1 cellular context compared by ENCODE assay signal in the genomic region with DNA sequence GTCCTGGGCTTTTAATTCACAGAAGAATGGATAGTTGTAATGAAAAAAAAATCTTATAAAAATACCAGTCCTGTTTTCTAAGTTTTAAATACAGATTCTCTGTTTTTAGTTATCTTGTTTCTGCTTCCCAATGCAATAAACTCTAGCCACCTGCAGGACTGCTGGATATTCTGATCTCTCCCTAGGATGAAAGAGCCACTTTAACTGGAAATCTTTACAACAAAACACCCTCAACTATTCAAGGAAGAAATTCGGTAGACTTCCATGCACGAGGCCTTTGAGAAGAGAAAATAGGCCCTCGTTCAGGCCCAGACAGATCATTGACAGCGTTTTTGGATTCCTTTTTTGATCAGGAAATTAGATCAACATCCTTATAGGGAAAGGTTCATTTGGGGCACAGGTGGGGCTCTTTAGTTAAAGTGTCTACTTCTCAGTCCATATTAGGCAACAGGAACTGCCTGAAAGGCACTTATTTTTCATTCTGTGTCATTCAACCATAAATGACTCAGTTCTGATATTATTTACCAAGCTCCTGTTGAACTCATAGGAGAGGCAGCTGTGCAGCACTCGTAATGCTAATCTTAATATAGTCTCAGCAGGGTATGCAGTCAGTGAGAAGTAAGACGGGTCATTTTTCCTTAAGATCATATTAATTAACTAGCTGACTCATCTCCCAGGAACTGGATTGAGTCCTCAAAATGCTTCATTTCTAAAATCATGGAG.
TF ChIP-seq lines count a peak whose summit lies in the region.

No MANE protein-coding gene starts in this region.

TF ChIP-seq in SK-N-SH, 30 proteins besides CTCF, POLR2A, EP300 and RAD21 (continued from another document):
- TF ChIP-seq REST (IDR thresholded peaks at IDR 0.05; ENCODE audit: low read depth, low read length) (no peak), PBX3 (IDR thresholded peaks at IDR 0.05) (peak; percentile 88), GABPA (IDR thresholded peaks at IDR 0.05; ENCODE audit: low read depth) (no peak), FOXJ3 (CRISPR knock-in tag; IDR thresholded peaks at IDR 0.05) (no peak), POLR2AphosphoS5 (IDR thresholded peaks at IDR 0.05; ENCODE audit: low read depth, low read length) (no peak; the same call in 1 of the 2 replicates), MXI1 (IDR thresholded peaks at IDR 0.05; ENCODE audit: low read depth, low read length) (no peak), FOSL2 (IDR thresholded peaks at IDR 0.05; ENCODE audit: borderline replicate concordance, low read depth) (peak; percentile 79), TAF1 (IDR thresholded peaks at IDR 0.05; ENCODE audit: borderline replicate concordance, low read depth, low read length) (no peak), SIN3A (IDR thresholded peaks at IDR 0.05; ENCODE audit: borderline replicate concordance, low read depth, low read length) (no peak), NFIC (IDR thresholded peaks at IDR 0.05; ENCODE audit: borderline replicate concordance) (peak; percentile 54; the same call in 1 of the 2 replicates), RXRA (IDR thresholded peaks at IDR 0.05; ENCODE audit: borderline replicate concordance, low read depth) (peak; percentile 63; the same call in 1 of the 2 replicates), MEF2A (IDR thresholded peaks at IDR 0.05; ENCODE audit: borderline replicate concordance, low read depth) (peak; percentile 40; the same call in 1 of the 2 replicates), RFX5 (IDR thresholded peaks at IDR 0.05; ENCODE audit: low read length) (no peak), CHD2 (IDR thresholded peaks at IDR 0.05; ENCODE audit: low read length, partially characterized antibody) (no peak), FOXM1 (IDR thresholded peaks at IDR 0.05; ENCODE audit: low read depth) (peak; percentile 53; the same call in 1 of the 2 replicates), TEAD4 (IDR thresholded peaks at IDR 0.05; ENCODE audit: borderline replicate concordance, insufficient read depth) (0 out of 2 replicates have a peak, but pooled peaks have one; percentile 11), IRF3 (IDR thresholded peaks at IDR 0.05; ENCODE audit: low read depth, low read length) (no peak)
- TF ChIP-seq, protein P1, sequence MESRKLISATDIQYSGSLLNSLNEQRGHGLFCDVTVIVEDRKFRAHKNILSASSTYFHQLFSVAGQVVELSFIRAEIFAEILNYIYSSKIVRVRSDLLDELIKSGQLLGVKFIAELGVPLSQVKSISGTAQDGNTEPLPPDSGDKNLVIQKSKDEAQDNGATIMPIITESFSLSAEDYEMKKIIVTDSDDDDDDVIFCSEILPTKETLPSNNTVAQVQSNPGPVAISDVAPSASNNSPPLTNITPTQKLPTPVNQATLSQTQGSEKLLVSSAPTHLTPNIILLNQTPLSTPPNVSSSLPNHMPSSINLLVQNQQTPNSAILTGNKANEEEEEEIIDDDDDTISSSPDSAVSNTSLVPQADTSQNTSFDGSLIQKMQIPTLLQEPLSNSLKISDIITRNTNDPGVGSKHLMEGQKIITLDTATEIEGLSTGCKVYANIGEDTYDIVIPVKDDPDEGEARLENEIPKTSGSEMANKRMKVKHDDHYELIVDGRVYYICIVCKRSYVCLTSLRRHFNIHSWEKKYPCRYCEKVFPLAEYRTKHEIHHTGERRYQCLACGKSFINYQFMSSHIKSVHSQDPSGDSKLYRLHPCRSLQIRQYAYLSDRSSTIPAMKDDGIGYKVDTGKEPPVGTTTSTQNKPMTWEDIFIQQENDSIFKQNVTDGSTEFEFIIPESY (IDR thresholded peaks at IDR 0.05; ENCODE audit: borderline replicate concordance, low read depth): no peak
